ENCODE assay signal across 9 cellular contexts in genomic region chr4:27357283-27357682, GRCh38.
DNase-seq lines count a peak whose midpoint lies in the region; ATAC-seq, FAIRE-seq and TF ChIP-seq lines count a peak whose summit lies in the region.
"Had no signal": no experiment of that assay in that cellular context is flagged by ENCODE, and none has a peak within 500 bp of the region (broad histone marks: within the 10 kb centered on the region; RNA-seq: fewer than 3 reads in every experiment).

No MANE protein-coding gene starts in this region.

- H3K9me3 Mint-ChIP-seq in chondrocyte (ENCODE audit: low read depth) = peaks cover 3% of the 10 kb centered on the region
- H3K9me3 Mint-ChIP-seq in stimulated activated effector memory CD8-positive, alpha-beta T cell treated with anti-CD3 and anti-CD28 coated beads, Interleukin-12 subunit alpha, Interleukin-12 subunit beta, amount 100 ng/mL, for 72 hours = peaks cover 3% of the 10 kb centered on the region
- H3K9me3 Mint-ChIP-seq: stimulated activated naive CD8-positive, alpha-beta T cell treated with anti-CD3 and anti-CD28 coated beads, Interleukin-15, amount 100 ng/mL, for 72 hours had no signal

- H3K4me3 ChIP-seq in pancreas = no peak overlapping the region

- POLR2A ChIA-PET in HEK293T (lab: Yijun Ruan, JAX) = no interaction called here

- peak; percentile 43 for FAIRE-seq in pancreas (lab: Jason Lieb, UNC)

- H3K27ac ChIP-seq in pancreas = no peak overlapping the region

- H3K9me3 ChIP-seq in pancreas = no peaks in the 10 kb centered on the region

- H3K36me3 ChIP-seq in pancreas = no peaks in the 10 kb centered on the region

- H3K4me1 ChIP-seq in pancreas = no peaks in the 10 kb centered on the region

- H3K27ac Mint-ChIP-seq in chondrocyte (ENCODE audit: unreplicated experiment) = no peak overlapping the region
- H3K27ac Mint-ChIP-seq in stimulated activated effector memory CD8-positive, alpha-beta T cell treated with anti-CD3 and anti-CD28 coated beads, Interleukin-12 subunit alpha, Interleukin-12 subunit beta, amount 100 ng/mL, for 72 hours = no peak overlapping the region
- H3K27ac Mint-ChIP-seq: stimulated activated naive CD8-positive, alpha-beta T cell treated with anti-CD3 and anti-CD28 coated beads, Interleukin-15, amount 100 ng/mL, for 72 hours had no signal

- peak; percentile 5 for DNase-seq in NCI-H460 (ENCODE audit: extremely low read depth, low read depth)
- no peak for DNase-seq in chondrocyte (ENCODE audit: low spot score)
- DNase-seq in pancreas = no peak
- DNase-seq in AG20443 (ENCODE audit: low spot score) = no peak
- no peak for DNase-seq in stimulated activated effector memory CD8-positive, alpha-beta T cell treated with anti-CD3 and anti-CD28 coated beads, Interleukin-12 subunit alpha, Interleukin-12 subunit beta, amount 100 ng/mL, for 72 hours (ENCODE audit: low spot score in 2 of 2)
- no peak for DNase-seq in HEK293T (ENCODE audit: extremely low spot score)
- DNase-seq: stimulated activated naive CD8-positive, alpha-beta T cell treated with anti-CD3 and anti-CD28 coated beads, Interleukin-15, amount 100 ng/mL, for 72 hours had no signal

- ATAC-seq in GM18868 (IDR thresholded peaks at IDR 0.05; ENCODE audit: unreplicated experiment) = peak; percentile 65
- ATAC-seq in pancreas = peak in 2 of 4 donors; percentile 44 to 64
- ATAC-seq in stimulated activated effector memory CD8-positive, alpha-beta T cell treated with anti-CD3 and anti-CD28 coated beads, Interleukin-12 subunit alpha, Interleukin-12 subunit beta, amount 100 ng/mL, for 72 hours = no peak
- ATAC-seq in GM21619 (IDR thresholded peaks at IDR 0.05; ENCODE audit: unreplicated experiment) = no peak
- ATAC-seq: stimulated activated naive CD8-positive, alpha-beta T cell treated with anti-CD3 and anti-CD28 coated beads, Interleukin-15, amount 100 ng/mL, for 72 hours had no signal

- H3K27me3 ChIP-seq in pancreas = no peaks in the 10 kb centered on the region

- 10 to 15% methylated on average over 6 of the region's 6 CpGs for WGBS in pancreas, 2 donors

- no peaks in the 10 kb centered on the region for H3K36me3 Mint-ChIP-seq in chondrocyte (ENCODE audit: low read depth)
- H3K36me3 Mint-ChIP-seq in stimulated activated effector memory CD8-positive, alpha-beta T cell treated with anti-CD3 and anti-CD28 coated beads, Interleukin-12 subunit alpha, Interleukin-12 subunit beta, amount 100 ng/mL, for 72 hours = no peaks in the 10 kb centered on the region

- H3K4me3 Mint-ChIP-seq in chondrocyte (ENCODE audit: unreplicated experiment) = no peak overlapping the region
- H3K4me3 Mint-ChIP-seq in stimulated activated effector memory CD8-positive, alpha-beta T cell treated with anti-CD3 and anti-CD28 coated beads, Interleukin-12 subunit alpha, Interleukin-12 subunit beta, amount 100 ng/mL, for 72 hours = no peak overlapping the region
- H3K4me3 Mint-ChIP-seq: stimulated activated naive CD8-positive, alpha-beta T cell treated with anti-CD3 and anti-CD28 coated beads, Interleukin-15, amount 100 ng/mL, for 72 hours had no signal

- H3K4me1 Mint-ChIP-seq in chondrocyte (ENCODE audit: low read depth) = no peaks in the 10 kb centered on the region
- no peaks in the 10 kb centered on the region for H3K4me1 Mint-ChIP-seq in stimulated activated effector memory CD8-positive, alpha-beta T cell treated with anti-CD3 and anti-CD28 coated beads, Interleukin-12 subunit alpha, Interleukin-12 subunit beta, amount 100 ng/mL, for 72 hours
- H3K4me1 Mint-ChIP-seq: stimulated activated naive CD8-positive, alpha-beta T cell treated with anti-CD3 and anti-CD28 coated beads, Interleukin-15, amount 100 ng/mL, for 72 hours had no signal

- intact Hi-C loops in pancreas (cut with DNase I) = no loop called here

- CTCF ChIA-PET in HEK293T (lab: Yijun Ruan, JAX) = interaction anchor here (0.6 kb wide), 1 partner anchor 862 kb away, joined by 3 read pairs; no protein-coding TSS in a partner anchor

- peak; percentile 75 for TF ChIP-seq CTCF in chondrocyte (IDR thresholded peaks at IDR 0.05)
- peak in 3 of 4 donors; percentile 12 to 23 (median 14) for TF ChIP-seq CTCF in pancreas (IDR thresholded peaks at IDR 0.05)

- peaks cover 5% of the 10 kb centered on the region for H3K27me3 Mint-ChIP-seq in chondrocyte (ENCODE audit: low read depth)
- H3K27me3 Mint-ChIP-seq: stimulated activated naive CD8-positive, alpha-beta T cell treated with anti-CD3 and anti-CD28 coated beads, Interleukin-15, amount 100 ng/mL, for 72 hours had no signal

TF ChIP-seq in HEK293T, 16 proteins besides CTCF, POLR2A, EP300 and RAD21:
- TF ChIP-seq TARDBP (IDR thresholded peaks at IDR 0.05) (no peak), FOXA1 (IDR thresholded peaks at IDR 0.05) (no peak), NFRKB (IDR thresholded peaks at IDR 0.05) (no peak), HDGF (IDR thresholded peaks at IDR 0.05; ENCODE audit: borderline replicate concordance) (no peak), ELF4 (IDR thresholded peaks at IDR 0.05) (no peak), ZNF384 (IDR thresholded peaks at IDR 0.05) (no peak), PKNOX1 (IDR thresholded peaks at IDR 0.05) (no peak), CTBP1 (IDR thresholded peaks at IDR 0.05; ENCODE audit: borderline replicate concordance) (no peak), L3MBTL2 (conservative IDR thresholded peaks at IDR 0.05) (no peak), SUZ12 (IDR thresholded peaks at IDR 0.05) (no peak), FOXK2 (IDR thresholded peaks at IDR 0.05) (no peak), FOXM1 (IDR thresholded peaks at IDR 0.05; ENCODE audit: borderline replicate concordance) (no peak), ARNT (IDR thresholded peaks at IDR 0.05) (no peak), SP1 (IDR thresholded peaks at IDR 0.05) (no peak), LEF1 (IDR thresholded peaks at IDR 0.05; ENCODE audit: borderline replicate concordance) (no peak), BHLHE40 (IDR thresholded peaks at IDR 0.05; ENCODE audit: borderline replicate concordance) (no peak)
TF ChIP-seq in HEK293T: peak in this region for 0.
